In the genomic region with DNA sequence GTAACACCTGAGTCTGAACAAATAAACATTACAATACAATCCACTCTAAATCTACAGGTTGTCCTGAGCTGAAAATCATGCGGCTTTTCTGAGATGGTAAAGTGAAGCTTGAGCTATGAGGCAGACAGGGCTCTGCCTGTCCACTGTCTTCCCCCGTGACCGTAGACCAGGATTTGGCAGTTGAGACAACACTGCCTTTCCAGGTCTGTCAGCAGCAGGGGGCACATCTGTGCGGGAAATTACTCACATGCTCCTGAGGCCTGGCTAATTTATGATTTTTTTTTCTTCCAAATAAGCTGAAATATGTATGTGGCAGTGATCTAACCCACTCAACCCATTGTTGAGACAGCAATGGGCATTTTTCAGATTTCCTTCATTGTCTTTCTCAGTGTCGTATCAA, we compare ENCODE assay signal across 14 cellular contexts.
DNase-seq lines count a peak whose midpoint lies in the region; ATAC-seq and TF ChIP-seq lines count a peak whose summit lies in the region.
"Had no signal": no experiment of that assay in that cellular context is flagged by ENCODE, and none has a peak within 500 bp of the region (broad histone marks: within the 10 kb centered on the region; RNA-seq: fewer than 3 reads in every experiment).

No MANE protein-coding gene starts in this region.

- DNase-seq in C1 segment of cervical spinal cord (lab: John Stamatoyannopoulos, UW) (peak in 8 of 14 donors; percentile 9 to 98 (median 42)), NCI-H69 (lab: John Stamatoyannopoulos, UW) (peak; percentile 78), epithelial cell of proximal tubule (ENCODE audit: low read depth) (no peak), midbrain (lab: John Stamatoyannopoulos, UW) (peak; percentile 48), DMS79 (lab: John Stamatoyannopoulos, UW) (no peak), Kasumi-1 (lab: John Stamatoyannopoulos, UW) (no peak)
- DNase-seq in CD8-positive, alpha-beta T cell = no peak
- DNase-seq: activated gamma-delta T cell treated with Interleukin-2 at 50 U/mL for 16 hours; DMS153; lower lobe of right lung; NK-92 treated with Interleukin-12 subunit alpha and Interleukin-12 subunit beta, amount 100 ng/mL, for 24 hours; spleen; stimulated activated naive CD4-positive, alpha-beta T cell treated with Interleukin-2 at 50 U/mL for 16 hours had no signal

- H3K4me3 Mint-ChIP-seq in CD8-positive, alpha-beta T cell = no peak overlapping the region

- intact Hi-C loops in CD8-positive, alpha-beta T cell (cut with DNase I, micrococcal nuclease) = no loop called here

- no peak overlapping the region for H3K27ac Mint-ChIP-seq in CD8-positive, alpha-beta T cell

- H3K4me3 ChIP-seq in epithelial cell of proximal tubule (ENCODE audit: low read depth, low read length) = no peak overlapping the region
- H3K4me3 ChIP-seq in CD8-positive, alpha-beta T cell (ENCODE audit: low read depth, low read length) = no peak overlapping the region
- H3K4me3 ChIP-seq: lower lobe of right lung, spleen had no signal

- H3K36me3 ChIP-seq in CD8-positive, alpha-beta T cell (ENCODE audit: insufficient read depth, low read length) = no peaks in the 10 kb centered on the region
- H3K36me3 ChIP-seq: lower lobe of right lung, spleen had no signal

- POLR2A ChIA-PET in CD8-positive, alpha-beta T cell (lab: Charles Lee) = no interaction called here

- no peak overlapping the region for H3K27ac ChIP-seq in CD8-positive, alpha-beta T cell (ENCODE audit: low read depth, low read length)
- H3K27ac ChIP-seq: lower lobe of right lung, spleen had no signal

- CTCF ChIA-PET in CD8-positive, alpha-beta T cell (lab: Charles Lee) = no interaction called here

- no peaks in the 10 kb centered on the region for H3K27me3 Mint-ChIP-seq in CD8-positive, alpha-beta T cell (ENCODE audit: low read depth)

- peaks cover 14% of the 10 kb centered on the region for H3K9me3 Mint-ChIP-seq in CD8-positive, alpha-beta T cell

- H3K9me3 ChIP-seq in CD8-positive, alpha-beta T cell (ENCODE audit: low read length) = no peaks in the 10 kb centered on the region

- no peak for ATAC-seq in HG02759 (IDR thresholded peaks at IDR 0.05; ENCODE audit: unreplicated experiment)
- ATAC-seq in CD8-positive, alpha-beta T cell = no peak
- ATAC-seq: lower lobe of right lung had no signal

- no peaks in the 10 kb centered on the region for H3K4me1 Mint-ChIP-seq in CD8-positive, alpha-beta T cell (ENCODE audit: low read depth)

- no peaks in the 10 kb centered on the region for H3K4me1 ChIP-seq in CD8-positive, alpha-beta T cell (ENCODE audit: insufficient read depth, low read length)
- H3K4me1 ChIP-seq: spleen had no signal

- H3K36me3 Mint-ChIP-seq in CD8-positive, alpha-beta T cell = no peaks in the 10 kb centered on the region

- peak; percentile 6 for TF ChIP-seq CTCF in epithelial cell of proximal tubule (conservative IDR thresholded peaks at IDR 0.05; ENCODE audit: low read depth, low read length)
- TF ChIP-seq CTCF in CD8-positive, alpha-beta T cell (IDR thresholded peaks at IDR 0.05) = no peak

- no peaks in the 10 kb centered on the region for H3K27me3 ChIP-seq in CD8-positive, alpha-beta T cell (ENCODE audit: insufficient read depth, low read length)
- H3K27me3 ChIP-seq: spleen had no signal

Comparison
In these comparisons a context has a peak if more than half of its experiments do, and no peak if none do; other contexts are left out.
1. DNase-seq: peak in C1 segment of cervical spinal cord (8 of 14), NCI-H69 (single experiment) and midbrain (single experiment); none in epithelial cell of proximal tubule (single experiment), DMS79 (single experiment), Kasumi-1 (0 of 2) and CD8-positive, alpha-beta T cell (0 of 7).